Comparison of ENCODE assay signal across 12 cellular contexts in the genomic region with DNA sequence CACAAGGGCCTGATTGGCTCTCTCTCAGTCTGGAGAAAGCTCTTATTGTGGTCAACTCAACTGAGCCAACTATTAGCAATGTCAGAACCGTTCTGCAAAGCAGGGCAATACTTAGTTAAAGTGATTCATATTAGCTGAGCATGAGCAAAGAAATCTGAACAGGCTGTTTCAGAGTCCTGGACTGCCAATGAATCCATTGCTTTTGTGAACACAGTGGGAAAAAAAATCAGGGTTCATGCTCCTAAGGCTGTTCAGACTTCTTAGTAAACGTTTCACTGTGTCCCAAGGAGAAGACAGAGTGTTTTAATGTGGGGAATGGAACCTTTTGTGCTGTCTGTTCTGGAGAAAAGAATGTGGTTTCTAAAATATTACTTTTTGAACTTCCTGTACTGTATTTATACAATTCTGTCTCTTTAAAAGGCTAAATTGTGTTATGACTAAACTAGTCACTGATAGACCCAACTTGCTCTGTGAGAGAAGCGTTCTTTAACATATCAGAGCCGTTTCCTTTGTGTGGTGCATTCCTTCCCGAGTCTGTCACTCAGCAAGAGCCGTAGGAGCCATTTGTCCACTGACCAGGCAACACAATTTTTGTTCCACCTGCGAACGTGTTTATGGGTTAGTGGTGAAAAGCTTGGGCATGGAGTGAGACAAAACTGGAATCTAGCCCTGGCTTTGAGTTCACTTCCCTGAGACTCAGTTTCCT.
DNase-seq lines count a peak whose midpoint lies in the region; ATAC-seq and TF ChIP-seq lines count a peak whose summit lies in the region.
"Had no signal": no experiment of that assay in that cellular context is flagged by ENCODE, and none has a peak within 500 bp of the region (broad histone marks: within the 10 kb centered on the region; RNA-seq: fewer than 3 reads in every experiment).

No MANE protein-coding gene starts in this region.

- H3K4me1 ChIP-seq in ascending aorta = peaks cover 0 to 26% of the 10 kb centered on the region in 2 donors
- H3K4me1 ChIP-seq in osteoblast (ENCODE audit: insufficient read depth, low read length) = no peaks in the 10 kb centered on the region
- H3K4me1 ChIP-seq in effector memory CD4-positive, alpha-beta T cell (ENCODE audit: control insufficient read depth, insufficient read depth, low read length, poor library complexity, severe bottlenecking) = no peaks in the 10 kb centered on the region
- H3K4me1 ChIP-seq: colonic mucosa, HAP-1 had no signal

- no peaks in the 10 kb centered on the region for H3K36me3 ChIP-seq in ascending aorta
- H3K36me3 ChIP-seq in osteoblast (ENCODE audit: insufficient read depth, low read length) = no peaks in the 10 kb centered on the region
- H3K36me3 ChIP-seq in effector memory CD4-positive, alpha-beta T cell (ENCODE audit: control insufficient read depth, insufficient read depth, low read length) = no peaks in the 10 kb centered on the region
- H3K36me3 ChIP-seq: colonic mucosa, HAP-1 had no signal

- H3K4me3 ChIP-seq in ascending aorta (peak overlapping the region in 1 of 2 donors; percentile 32), osteoblast (ENCODE audit: insufficient read depth, low read length) (no peak overlapping the region)
- H3K4me3 ChIP-seq in effector memory CD4-positive, alpha-beta T cell (ENCODE audit: insufficient read depth, low read depth, low read length, poor library complexity, severe bottlenecking) = no peak overlapping the region
- H3K4me3 ChIP-seq: colonic mucosa, HAP-1 had no signal

- no peak for ATAC-seq in HG02885 (IDR thresholded peaks at IDR 0.05; ENCODE audit: poor library complexity, unreplicated experiment)
- ATAC-seq: stimulated activated effector memory CD8-positive, alpha-beta T cell treated with anti-CD3 and anti-CD28 coated beads, Interleukin-12 subunit alpha, Interleukin-12 subunit beta, amount 100 ng/mL, for 72 hours had no signal

- intact Hi-C loops in ascending aorta (cut with DNase I) = loop anchor here (5.0 kb wide), 2 partner anchors 380 to 395 kb away; no protein-coding TSS in a partner anchor
- intact Hi-C loops in posterior cingulate gyrus (cut with DNase I) = no loop called here

- no peak overlapping the region for H3K4me2 ChIP-seq in osteoblast (ENCODE audit: insufficient read depth, low read length)

- H2AFZ ChIP-seq in osteoblast (ENCODE audit: low read length) = peak overlapping the region; percentile 23

- DNase-seq in Daoy (ENCODE audit: low read depth) (peak; percentile 17), ascending aorta (ENCODE audit: low spot score in 2 of 2) (no peak), glomerular visceral epithelial cell (ENCODE audit: extremely low spot score) (peak; percentile 55), osteoblast (ENCODE audit: insufficient read length, low spot score, missing footprints) (no peak), posterior cingulate gyrus (no peak), NCI-H2196 treated with DMSO at 0.1 percent for 48 hours (lab: John Stamatoyannopoulos, UW; ENCODE audit: unreplicated experiment) (no peak)
- DNase-seq in effector memory CD4-positive, alpha-beta T cell = no peak
- DNase-seq: colonic mucosa, NCI-H524 had no signal

- H3K79me2 ChIP-seq in osteoblast (ENCODE audit: insufficient read depth, low read length) = no peaks in the 10 kb centered on the region

- no peaks in the 10 kb centered on the region for H3K9me3 ChIP-seq in ascending aorta
- no peaks in the 10 kb centered on the region for H3K9me3 ChIP-seq in osteoblast (ENCODE audit: low read depth, low read length)
- no peaks in the 10 kb centered on the region for H3K9me3 ChIP-seq in effector memory CD4-positive, alpha-beta T cell (ENCODE audit: control insufficient read depth, low read length)
- H3K9me3 ChIP-seq: colonic mucosa, HAP-1 had no signal

- H3K27me3 ChIP-seq in ascending aorta (no peaks in the 10 kb centered on the region), osteoblast (ENCODE audit: insufficient read depth, low read length) (no peaks in the 10 kb centered on the region)
- H3K27me3 ChIP-seq in effector memory CD4-positive, alpha-beta T cell (replicated peaks; ENCODE audit: control insufficient read depth, insufficient read depth, low read length, poor library complexity, severe bottlenecking) = no peaks in the 10 kb centered on the region
- H3K27me3 ChIP-seq: colonic mucosa had no signal

- H4K20me1 ChIP-seq in osteoblast (ENCODE audit: insufficient read depth, low read length) = no peaks in the 10 kb centered on the region

- no peak for TF ChIP-seq CTCF in ascending aorta (IDR thresholded peaks at IDR 0.05)
- no peak for TF ChIP-seq CTCF in osteoblast (IDR thresholded peaks at IDR 0.05; ENCODE audit: extremely low read depth, low read depth, low read length)

- peak overlapping the region; percentile 78 to 81 for H3K27ac ChIP-seq in ascending aorta
- H3K27ac ChIP-seq in osteoblast (ENCODE audit: low read depth, low read length) = no peak overlapping the region
- H3K27ac ChIP-seq in effector memory CD4-positive, alpha-beta T cell (ENCODE audit: insufficient read depth, low read length, poor library complexity, severe bottlenecking) = no peak overlapping the region
- H3K27ac ChIP-seq: colonic mucosa had no signal

Comparison
In these comparisons a context has a peak if more than half of its experiments do, and no peak if none do; other contexts are left out.
1. DNase-seq: peak in Daoy (single experiment) and glomerular visceral epithelial cell (single experiment); none in ascending aorta (0 of 2), osteoblast (single experiment), posterior cingulate gyrus (0 of 10), effector memory CD4-positive, alpha-beta T cell (0 of 3) and NCI-H2196 treated with DMSO at 0.1 percent for 48 hours (single experiment).
2. H3K27ac ChIP-seq: peak in ascending aorta (2 of 2); none in osteoblast (single experiment) and effector memory CD4-positive, alpha-beta T cell (single experiment).